In genomic region chr1:182297312-182297711, GRCh38 we compare ENCODE assay signal across 25 cellular contexts.
"Had no signal": no experiment of that assay in that cellular context is flagged by ENCODE, and none has a peak within 500 bp of the region (broad histone marks: within the 10 kb centered on the region; RNA-seq: fewer than 3 reads in every experiment).

No MANE protein-coding gene starts in this region.

- H3K36me3 ChIP-seq: gastrocnemius medialis, heart left ventricle, neutrophil, pancreas, right lobe of liver, transverse colon, upper lobe of right lung, uterus had no signal

- H3K4me3 ChIP-seq: coronary artery, gastrocnemius medialis, heart left ventricle, hepatocyte, lung, pancreas, right lobe of liver, smooth muscle cell, transverse colon, upper lobe of right lung, uterus had no signal

- H3K4me2 ChIP-seq: hepatocyte, smooth muscle cell had no signal

- ATAC-seq: effector memory CD8-positive, alpha-beta T cell; gastrocnemius medialis; heart left ventricle; left lobe of liver; natural killer cell; pancreas; stimulated activated effector memory CD8-positive, alpha-beta T cell treated with anti-CD3 and anti-CD28 coated beads, Interleukin-12 subunit alpha, Interleukin-12 subunit beta, amount 100 ng/mL, for 72 hours; upper lobe of right lung had no signal

- FAIRE-seq: endometrium, kidney, pancreas had no signal

- DNase-seq: dermis blood vessel endothelial cell; effector memory CD8-positive, alpha-beta T cell; erythroblast; foreskin fibroblast; gastrocnemius medialis; heart left ventricle; kidney; natural killer cell; pancreas; right lobe of liver; stimulated activated CD4-positive, alpha-beta T cell treated with anti-CD3 and anti-CD28 coated beads, Interleukin-12 subunit alpha, Interleukin-12 subunit beta, amount 100 ng/mL, for 4 hours; stimulated activated CD4-positive, alpha-beta T cell treated with anti-CD3 and anti-CD28 coated beads, Interleukin-1b, Interleukin-23, amount 100 ng/mL, for 48 hours; stimulated activated CD4-positive, alpha-beta T cell treated with anti-CD3 and anti-CD28 coated beads, Interleukin-4, amount 100 ng/mL, for 1 hour; stimulated activated naive CD4-positive, alpha-beta T cell treated with Interleukin-2 at 50 U/mL for 16 hours; transverse colon; upper lobe of right lung; uterus had no signal

- H3K27ac ChIP-seq: coronary artery, heart left ventricle, hepatocyte, neutrophil, pancreas, right lobe of liver, transverse colon, upper lobe of right lung, uterus had no signal

- H2AFZ ChIP-seq: hepatocyte had no signal

- H3K27me3 ChIP-seq: gastrocnemius medialis, heart left ventricle, hepatocyte, neutrophil, pancreas, right lobe of liver, transverse colon, upper lobe of right lung, uterus had no signal

- H3K4me1 ChIP-seq: uterus had no signal

- H3K79me2 ChIP-seq: hepatocyte had no signal

- H3K9me3 ChIP-seq: gastrocnemius medialis, heart left ventricle, neutrophil, pancreas, right lobe of liver, transverse colon, upper lobe of right lung, uterus had no signal
